9 cellular contexts compared by ENCODE assay signal in genomic region chr1:21251773-21252471, GRCh38. TPM values are rescaled to one million over a fixed set of nuclear protein-coding genes. Genes with fewer than 3 reads are reported as not detected.
DNase-seq lines count a peak whose midpoint lies in the region; ATAC-seq and TF ChIP-seq lines count a peak whose summit lies in the region.
"Had no signal": no experiment of that assay in that cellular context is flagged by ENCODE, and none has a peak within 500 bp of the region (broad histone marks: within the 10 kb centered on the region; RNA-seq: fewer than 3 reads in every experiment).

No MANE protein-coding gene starts in this region.

- peaks cover 0 to 47% (median 25%) of the 10 kb centered on the region in 4 donors for H3K4me1 ChIP-seq in tibial artery

- DNase-seq in AG08396 (ENCODE audit: low spot score) (peak; percentile 84), brain microvascular endothelial cell (peak; percentile 93), lower leg skin (ENCODE audit: low spot score in 2 of 2) (peak; percentile 77 to 82), tibial artery (peak; percentile 88 to 90), NCI-H1105 treated with DMSO at 0.1 percent for 48 hours (lab: John Stamatoyannopoulos, UW) (no peak), pons (ENCODE audit: low spot score) (no peak)
- DNase-seq: upper lobe of left lung had no signal

- intact Hi-C loops in lower leg skin (cut with DNase I; ENCODE audit: low total_unique reads): loop anchor here (5.0 kb wide), 1 partner anchor 1805 kb away; no protein-coding TSS in a partner anchor
- intact Hi-C loops in tibial artery (cut with DNase I; ENCODE audit: low total_unique reads): loop anchor here (2.0 kb wide), 1 partner anchor 93 kb away; no protein-coding TSS in a partner anchor

- H3K9me3 ChIP-seq in tibial artery: no peaks in the 10 kb centered on the region
- H3K9me3 ChIP-seq: upper lobe of left lung had no signal

- peak overlapping the region; percentile 65 for H3K27ac ChIP-seq in brain microvascular endothelial cell
- H3K27ac ChIP-seq in tibial artery: peak overlapping the region; percentile 80 to 81
- H3K27ac ChIP-seq: upper lobe of left lung had no signal

- TF ChIP-seq RAD21 in Ishikawa (IDR thresholded peaks at IDR 0.05; ENCODE audit: low read depth): no peak

- no peak for TF ChIP-seq CTCF in brain microvascular endothelial cell (IDR thresholded peaks at IDR 0.05; ENCODE audit: low read depth, low read length, missing control alignments)
- TF ChIP-seq CTCF in lower leg skin (IDR thresholded peaks at IDR 0.05): no peak
- TF ChIP-seq CTCF in tibial artery (IDR thresholded peaks at IDR 0.05): no peak

- in situ Hi-C loops in brain microvascular endothelial cell (cut with HindIII; ENCODE audit: low pct_ligation_motif_present, low sequenced_read_pairs): no loop called here

- 28 to 36% methylated on average over 4 of the region's 4 CpGs for WGBS in lower leg skin, 2 donors

- TF ChIP-seq POLR2A in lower leg skin (IDR thresholded peaks at IDR 0.05): no peak

- H3K27me3 ChIP-seq in brain microvascular endothelial cell (replicated peaks): no peaks in the 10 kb centered on the region
- H3K27me3 ChIP-seq in tibial artery: no peaks in the 10 kb centered on the region
- H3K27me3 ChIP-seq: upper lobe of left lung had no signal

- ATAC-seq in HG03095 (IDR thresholded peaks at IDR 0.05; ENCODE audit: unreplicated experiment): no peak

- no peak overlapping the region for H3K4me3 ChIP-seq in brain microvascular endothelial cell (ENCODE audit: low read depth, low read length)
- H3K4me3 ChIP-seq in lower leg skin (ENCODE audit: low read depth, poor library complexity, severe bottlenecking): no peak overlapping the region
- no peak overlapping the region for H3K4me3 ChIP-seq in tibial artery
- H3K4me3 ChIP-seq: upper lobe of left lung had no signal

- no peak for TF ChIP-seq EP300 in Ishikawa (IDR thresholded peaks at IDR 0.05; ENCODE audit: borderline replicate concordance)

- H3K36me3 ChIP-seq in brain microvascular endothelial cell (replicated peaks) (peaks cover 59% of the 10 kb centered on the region), tibial artery (peaks cover 58 to 97% (median 74%) of the 10 kb centered on the region in 3 donors)

TF ChIP-seq in Ishikawa, 13 proteins besides CTCF, POLR2A, EP300 and RAD21:
- TF ChIP-seq YY1 (IDR thresholded peaks at IDR 0.05; ENCODE audit: low read depth) (no peak), NFIC (IDR thresholded peaks at IDR 0.05) (0 out of 2 replicates have a peak, but pooled peaks have one; percentile 48)

RNA-seq across cellular contexts. Expression of gene ECE1, which starts 38.3 kb away (rescaled TPM):
- total RNA-seq in lower leg skin: 10 to 100 TPM; 37.1 to 68.9 (median 48.3) TPM

Comparison
In these comparisons a context has a peak if more than half of its experiments do, and no peak if none do; other contexts are left out.
1. DNase-seq: peak in AG08396 (single experiment), brain microvascular endothelial cell (single experiment), lower leg skin (2 of 2) and tibial artery (2 of 2); none in NCI-H1105 treated with DMSO at 0.1 percent for 48 hours (single experiment) and pons (single experiment).